In the genomic region with DNA sequence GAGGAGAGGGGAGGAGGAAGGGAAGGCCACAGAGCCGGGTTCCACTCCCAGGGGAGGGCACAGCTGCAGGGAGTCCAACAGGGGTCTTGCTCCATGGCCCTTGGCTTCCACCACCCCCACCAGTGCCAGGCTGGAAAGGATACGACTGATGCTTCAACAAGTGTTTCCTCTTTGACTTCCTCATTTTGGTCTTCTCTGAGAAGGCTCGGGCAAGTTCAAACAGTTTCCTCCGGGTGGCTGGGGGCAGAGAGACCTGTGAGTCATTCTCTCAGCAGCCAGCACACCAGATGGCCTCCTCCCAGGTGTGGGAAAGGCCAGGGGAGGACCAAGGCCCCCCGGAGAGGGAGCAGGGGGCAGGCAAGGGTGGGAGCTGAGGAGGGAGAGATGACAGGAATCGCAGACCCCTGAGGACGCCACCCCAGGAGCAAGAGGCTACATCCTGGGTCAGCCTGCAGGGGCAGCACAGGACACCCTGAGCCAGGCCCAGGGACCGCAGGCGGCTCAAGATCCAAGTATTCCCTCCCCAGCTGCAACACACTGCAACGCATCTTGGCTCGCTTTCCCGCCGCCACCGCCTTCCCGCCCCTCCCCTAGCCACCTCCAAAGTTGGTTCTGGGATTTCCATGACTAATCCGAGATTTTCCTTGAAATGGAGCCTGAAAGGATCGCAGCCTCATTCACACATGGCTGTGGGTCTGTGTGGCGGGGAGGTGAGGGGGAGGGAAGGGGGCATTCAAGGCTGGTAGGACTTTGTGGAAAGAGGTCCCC, we compare ENCODE assay signal across 9 cellular contexts. TPM values are rescaled to one million over a fixed set of nuclear protein-coding genes. Genes with fewer than 3 reads are reported as not detected.
DNase-seq lines count a peak whose midpoint lies in the region; ATAC-seq, FAIRE-seq and TF ChIP-seq lines count a peak whose summit lies in the region.
"Had no signal": no experiment of that assay in that cellular context is flagged by ENCODE, and none has a peak within 500 bp of the region (broad histone marks: within the 10 kb centered on the region; RNA-seq: fewer than 3 reads in every experiment).

No MANE protein-coding gene starts in this region.

- intact Hi-C loops in pancreas (cut with DNase I) = loop anchor here in 1 of 3 donors (10.0 kb wide), 2 partner anchors 217 to 247 kb away; partner anchors contain the start of gene DYNLL2

- peak overlapping the region; percentile 99 for H3K27ac ChIP-seq in WERI-Rb-1
- peak overlapping the region; percentile 62 to 87 (median 80) for H3K27ac ChIP-seq in pancreas

- H3K9me3 ChIP-seq in WERI-Rb-1 (ENCODE audit: severe bottlenecking) (no peaks in the 10 kb centered on the region), pancreas (no peaks in the 10 kb centered on the region)

- DNase-seq in DMS153 (lab: John Stamatoyannopoulos, UW) = peak; percentile 41
- DNase-seq in DMS153 treated with DMSO at 0.1 percent for 48 hours (lab: John Stamatoyannopoulos, UW; ENCODE audit: unreplicated experiment) = no peak
- DNase-seq in KBM-7 = peak; percentile 97
- DNase-seq in WERI-Rb-1 = peak; percentile 100
- peak; percentile 90 to 97 for DNase-seq in foreskin fibroblast
- DNase-seq in pancreas = peak; percentile 78 to 92 (median 88)

- in situ Hi-C loops in KBM-7 (cut with MboI; ENCODE audit: low pct_unique_long_range_greater_than_20kb, low sequenced_read_pairs) = loop anchor here (10.0 to 25.0 kb wide), 2 partner anchors 127 to 244 kb away; no protein-coding TSS in a partner anchor

- H3K4me3 ChIP-seq in WERI-Rb-1 (ENCODE audit: low read depth, low read length) (peak overlapping the region; percentile 24), foreskin fibroblast (ENCODE audit: low read depth in 1 of 2, low read length in 2 of 2) (no peak overlapping the region), pancreas (no peak overlapping the region)

- WGBS in pancreas, 2 donors = 36 to 41% methylated on average over 18 of the region's 18 CpGs

- H3K36me3 ChIP-seq in WERI-Rb-1 (peaks cover 23% of the 10 kb centered on the region), pancreas (no peaks in the 10 kb centered on the region)

- ATAC-seq in GM21526 (IDR thresholded peaks at IDR 0.05; ENCODE audit: low FRiP score, unreplicated experiment) (peak; percentile 62), pancreas (peak; percentile 90 to 93 (median 92)), GM21825 (IDR thresholded peaks at IDR 0.05; ENCODE audit: unreplicated experiment) (no peak)

- TF ChIP-seq CTCF in WERI-Rb-1 (IDR thresholded peaks at IDR 0.05; ENCODE audit: low read depth, low read length) = peak; percentile 92
- TF ChIP-seq CTCF in foreskin fibroblast (IDR thresholded peaks at IDR 0.05; ENCODE audit: low read depth, low read length) = peak; percentile 52
- peak in 1 of 4 donors; percentile 18 for TF ChIP-seq CTCF in pancreas (IDR thresholded peaks at IDR 0.05)

- peaks cover 5 to 22% (median 19%) of the 10 kb centered on the region in 3 donors for H3K4me1 ChIP-seq in pancreas

- no peak for FAIRE-seq in pancreas (lab: Jason Lieb, UNC)
- FAIRE-seq: A204.1 had no signal

- H3K27me3 ChIP-seq in WERI-Rb-1 (ENCODE audit: insufficient read depth, low read depth, severe bottlenecking) (no peaks in the 10 kb centered on the region), pancreas (no peaks in the 10 kb centered on the region)

RNA-seq across cellular contexts. Expression of gene MRPS23, which starts 18.3 kb away (rescaled TPM):
- 10 to 100 TPM; 12.7 to 25.4 (median 15.5) TPM for total RNA-seq in pancreas
- 10 to 100 TPM in 1 of 2 donors, 1 to 10 TPM in 1; 5.8 to 15.8 TPM for polyA plus RNA-seq in pancreas
